In the genomic region with DNA sequence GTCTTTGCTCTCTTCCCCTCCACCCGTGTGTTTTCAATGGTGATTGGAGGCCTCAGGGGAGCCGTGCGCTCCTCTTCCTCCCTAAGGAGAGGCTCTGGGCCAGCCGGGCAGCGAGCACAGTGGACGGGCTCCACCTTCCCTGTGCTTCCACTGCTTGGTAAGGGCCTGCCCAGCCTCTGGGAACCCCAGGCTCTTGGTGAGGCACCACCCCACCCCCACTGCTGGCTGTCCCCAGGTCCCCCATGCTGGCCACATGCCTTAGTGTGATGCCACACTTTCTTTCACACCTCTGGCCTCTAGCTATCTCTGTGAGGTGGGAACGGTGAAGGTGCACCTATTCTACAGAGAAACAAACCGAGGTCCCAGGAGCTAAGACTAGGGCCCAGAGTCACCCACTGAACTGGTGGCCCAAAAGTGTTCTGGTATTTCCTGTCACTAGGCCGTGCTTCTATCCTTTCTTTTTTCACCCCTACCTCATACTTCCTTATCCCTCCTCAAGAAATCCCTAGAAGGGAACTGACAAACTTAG, we compare ENCODE assay signal across 15 cellular contexts. TPM values are rescaled to one million over a fixed set of nuclear protein-coding genes. Genes with fewer than 3 reads are reported as not detected.
DNase-seq lines count a peak whose midpoint lies in the region; ATAC-seq and TF ChIP-seq lines count a peak whose summit lies in the region.
"Had no signal": no experiment of that assay in that cellular context is flagged by ENCODE, and none has a peak within 500 bp of the region (broad histone marks: within the 10 kb centered on the region; RNA-seq: fewer than 3 reads in every experiment).

No MANE protein-coding gene starts in this region.

- H3K4me3 ChIP-seq in AG04450 (ENCODE audit: low read depth, low read length) (no peak overlapping the region), HEK293 (ENCODE audit: low read depth, low read length) (no peak overlapping the region), heart right ventricle (no peak overlapping the region)
- H3K4me3 ChIP-seq: vagina had no signal

- H3K27me3 ChIP-seq in AG04450 (ENCODE audit: control insufficient read depth, insufficient read depth, low read length) (no peaks in the 10 kb centered on the region), heart right ventricle (no peaks in the 10 kb centered on the region)
- H3K27me3 ChIP-seq: vagina had no signal

- H3K36me3 Mint-ChIP-seq in osteocyte (ENCODE audit: unreplicated experiment) = no peaks in the 10 kb centered on the region

- H3K4me1 ChIP-seq in HEK293 (ENCODE audit: control insufficient read depth, insufficient read depth, low read length) = no peaks in the 10 kb centered on the region; the same call in 1 of the 2 replicates
- H3K4me1 ChIP-seq in heart right ventricle = peaks cover 35 to 100% (median 94%) of the 10 kb centered on the region in 9 donors

- H3K4me3 Mint-ChIP-seq in osteocyte (ENCODE audit: unreplicated experiment) = no peak overlapping the region
- H3K4me3 Mint-ChIP-seq: activated CD4-positive, alpha-beta T cell treated with anti-CD3 and anti-CD28 coated beads, Interleukin-2, amount 10 ng/mL, durations not matched to agents 24 days and 14 days; activated naive CD4-positive, alpha-beta T cell treated with anti-CD3 and anti-CD28 coated beads for 36 hours had no signal

- no peaks in the 10 kb centered on the region for H3K9me3 Mint-ChIP-seq in osteocyte (ENCODE audit: unreplicated experiment)
- H3K9me3 Mint-ChIP-seq: activated CD4-positive, alpha-beta T cell treated with anti-CD3 and anti-CD28 coated beads, Interleukin-2, amount 10 ng/mL, durations not matched to agents 24 days and 14 days; activated naive CD4-positive, alpha-beta T cell treated with anti-CD3 and anti-CD28 coated beads for 36 hours had no signal

- CTCF ChIA-PET in AG04450 (lab: Charles Lee) = interaction anchor here (0.7 to 1.8 kb wide), 4 partner anchors 21 to 341 kb away, joined by 3 to 8 read pairs (median 4); no protein-coding TSS in a partner anchor
- CTCF ChIA-PET in HEK293 (lab: Yijun Ruan, JAX) = interaction anchor here (0.5 kb wide), 1 partner anchor 60 kb away, joined by 3 read pairs; no protein-coding TSS in a partner anchor

- TF ChIP-seq CTCF in AG04450 (IDR thresholded peaks at IDR 0.05; ENCODE audit: low read depth, low read length) (no peak), HEK293 (tag by site-specific recombination; IDR thresholded peaks at IDR 0.05) (no peak), heart right ventricle (IDR thresholded peaks at IDR 0.05) (no peak), osteocyte (IDR thresholded peaks at IDR 0.05) (no peak)

- WGBS in heart right ventricle, 2 donors = 69% methylated on average over 9 of the region's 9 CpGs

- no peaks in the 10 kb centered on the region for H3K9me3 ChIP-seq in AG04450 (ENCODE audit: control insufficient read depth, insufficient read depth, low read length)
- no peaks in the 10 kb centered on the region for H3K9me3 ChIP-seq in HEK293 (ENCODE audit: control insufficient read depth, insufficient read depth, low read depth, low read length)
- no peaks in the 10 kb centered on the region for H3K9me3 ChIP-seq in heart right ventricle
- H3K9me3 ChIP-seq: vagina had no signal

- H3K4me1 Mint-ChIP-seq in osteocyte (ENCODE audit: unreplicated experiment) = peaks cover 14% of the 10 kb centered on the region
- H3K4me1 Mint-ChIP-seq: activated CD4-positive, alpha-beta T cell treated with anti-CD3 and anti-CD28 coated beads, Interleukin-2, amount 10 ng/mL, durations not matched to agents 24 days and 14 days had no signal

- POLR2A ChIA-PET in AG04450 (lab: Yijun Ruan, JAX) (interaction anchor here (3.8 kb wide), 1 partner anchor 20 kb away, joined by 15 read pairs; no protein-coding TSS in a partner anchor), HEK293 (lab: Yijun Ruan, JAX) (interaction anchor here (0.6 to 1.0 kb wide), 2 partner anchors 52 to 1326 kb away, joined by 3 read pairs; no protein-coding TSS in a partner anchor)

- no peaks in the 10 kb centered on the region for H3K27me3 Mint-ChIP-seq in osteocyte (ENCODE audit: unreplicated experiment)
- H3K27me3 Mint-ChIP-seq: activated CD4-positive, alpha-beta T cell treated with anti-CD3 and anti-CD28 coated beads, Interleukin-2, amount 10 ng/mL, durations not matched to agents 24 days and 14 days had no signal

- intact Hi-C loops in heart right ventricle (cut with DNase I) = loop anchor here in 5 of 10 donors (5.0 to 10.0 kb wide), 4 partner anchors 33 to 363 kb away; a partner anchor contains a TSS

- DNase-seq in AG04450 (ENCODE audit: low read depth, low spot score) (no peak), heart right ventricle (no peak), osteocyte (ENCODE audit: extremely low spot score, unreplicated experiment) (no peak), glomerular visceral epithelial cell (ENCODE audit: extremely low spot score) (no peak), inferior parietal cortex (ENCODE audit: extremely low spot score) (no peak)
- DNase-seq: activated CD4-positive, alpha-beta T cell treated with anti-CD3 and anti-CD28 coated beads, Interleukin-2, amount 10 ng/mL, durations not matched to agents 24 days and 14 days; activated naive CD4-positive, alpha-beta T cell treated with anti-CD3 and anti-CD28 coated beads for 36 hours; aorta; hippocampal formation; MM.1S had no signal

- H3K27ac Mint-ChIP-seq in osteocyte (ENCODE audit: unreplicated experiment) = peak overlapping the region; percentile 36
- H3K27ac Mint-ChIP-seq: activated CD4-positive, alpha-beta T cell treated with anti-CD3 and anti-CD28 coated beads, Interleukin-2, amount 10 ng/mL, durations not matched to agents 24 days and 14 days; activated naive CD4-positive, alpha-beta T cell treated with anti-CD3 and anti-CD28 coated beads for 36 hours had no signal

- H3K36me3 ChIP-seq in HEK293 (ENCODE audit: control insufficient read depth in 2 of 2, insufficient read depth in 1 of 2, low read length in 2 of 2) = no peaks in the 10 kb centered on the region
- H3K36me3 ChIP-seq in heart right ventricle = no peaks in the 10 kb centered on the region
- H3K36me3 ChIP-seq: vagina had no signal

- H3K27ac ChIP-seq in AG04450 (ENCODE audit: low read depth, low read length) (peak overlapping the region; percentile 95), HEK293 (ENCODE audit: extremely low read depth, low read depth, low read length) (peak overlapping the region; percentile 18; the same call in 1 of the 2 replicates), heart right ventricle (peak overlapping the region in 6 of 10 donors; percentile 11 to 62 (median 40))
- H3K27ac ChIP-seq: vagina had no signal

- ATAC-seq in heart right ventricle = no peak
- ATAC-seq in GM21360 (IDR thresholded peaks at IDR 0.05; ENCODE audit: unreplicated experiment) = no peak
- ATAC-seq in HG03280 (IDR thresholded peaks at IDR 0.05; ENCODE audit: unreplicated experiment) = no peak
- ATAC-seq: Panc1 had no signal

TF ChIP-seq in HEK293, 187 proteins besides CTCF, POLR2A, EP300 and RAD21:
- no peak for TF ChIP-seq ZNF549 (tag by site-specific recombination; IDR thresholded peaks at IDR 0.05)
- TF ChIP-seq, protein P1, sequence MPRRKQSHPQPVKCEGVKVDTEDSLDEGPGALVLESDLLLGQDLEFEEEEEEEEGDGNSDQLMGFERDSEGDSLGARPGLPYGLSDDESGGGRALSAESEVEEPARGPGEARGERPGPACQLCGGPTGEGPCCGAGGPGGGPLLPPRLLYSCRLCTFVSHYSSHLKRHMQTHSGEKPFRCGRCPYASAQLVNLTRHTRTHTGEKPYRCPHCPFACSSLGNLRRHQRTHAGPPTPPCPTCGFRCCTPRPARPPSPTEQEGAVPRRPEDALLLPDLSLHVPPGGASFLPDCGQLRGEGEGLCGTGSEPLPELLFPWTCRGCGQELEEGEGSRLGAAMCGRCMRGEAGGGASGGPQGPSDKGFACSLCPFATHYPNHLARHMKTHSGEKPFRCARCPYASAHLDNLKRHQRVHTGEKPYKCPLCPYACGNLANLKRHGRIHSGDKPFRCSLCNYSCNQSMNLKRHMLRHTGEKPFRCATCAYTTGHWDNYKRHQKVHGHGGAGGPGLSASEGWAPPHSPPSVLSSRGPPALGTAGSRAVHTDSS (tag by site-specific recombination; IDR thresholded peaks at IDR 0.05) = 0 out of 2 replicates have a peak, but pooled peaks have one; percentile 34
- TF ChIP-seq ZNF623 (tag by site-specific recombination; IDR thresholded peaks at IDR 0.05) = no peak

RNA-seq across cellular contexts. Expression of a gene that starts 53.3 kb away (rescaled TPM):
- 8.1 and 10.2 TPM in 2 replicates for polyA plus RNA-seq in AG04450 (2011; rRNA removed)
- polyA minus RNA-seq in AG04450 (2011; rRNA and poly(A)+ RNA removed) = 9.0 and 10.9 TPM in 2 replicates
- total RNA-seq in heart right ventricle = 10 to 100 TPM in 9 of 10 donors, 1 to 10 TPM in 1; 9.0 to 20.6 (median 12.5) TPM
- 1 to 10 TPM; 3.3 to 5.9 TPM for polyA plus RNA-seq in heart right ventricle
- 13.0 and 13.1 TPM in 2 replicates for total RNA-seq in osteocyte

RNA-seq across cellular contexts. Expression of a gene that starts 53.4 kb away (rescaled TPM):
- 2.4 and 3.8 TPM in 2 replicates for polyA plus RNA-seq in AG04450 (2011; rRNA removed)
- polyA minus RNA-seq in AG04450 (2011; rRNA and poly(A)+ RNA removed) = 3.6 and 4.4 TPM in 2 replicates
- total RNA-seq in heart right ventricle = 1 to 10 TPM in 8 of 10 donors, under 1 TPM in 2; 0.89 to 3.5 (median 1.2) TPM
- 1 to 10 TPM; 1.2 to 1.6 TPM for polyA plus RNA-seq in heart right ventricle
- total RNA-seq in osteocyte = 4.1 and 4.4 TPM in 2 replicates

Comparison
In these comparisons a context has a peak if more than half of its experiments do, and no peak if none do; other contexts are left out.
1. H3K27ac ChIP-seq: peak in every context shown above with its lines; median percentile 95 in AG04450; 40 in heart right ventricle; 18 in HEK293.